In the genomic region with DNA sequence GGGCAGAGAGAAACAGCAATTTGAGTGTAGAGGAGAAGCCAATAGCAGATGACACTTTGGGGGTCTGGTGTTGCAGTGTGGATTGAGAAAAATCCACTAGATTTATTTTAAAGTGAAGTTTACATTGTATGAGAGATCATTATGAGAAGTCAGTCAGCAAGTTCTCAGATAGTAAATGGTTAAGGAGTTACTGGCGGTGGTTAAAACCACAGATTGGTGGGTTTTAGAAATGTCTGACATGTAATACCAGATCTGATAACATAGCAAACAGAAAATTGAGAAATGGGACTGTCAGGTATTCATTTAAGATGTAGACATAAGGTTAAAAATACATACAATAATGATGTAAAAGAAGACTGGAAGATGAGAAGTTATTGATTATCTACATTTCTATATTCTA, we compare ENCODE assay signal across 11 cellular contexts. TPM values are rescaled to one million over a fixed set of nuclear protein-coding genes. Genes with fewer than 3 reads are reported as not detected.
DNase-seq lines count a peak whose midpoint lies in the region; ATAC-seq and TF ChIP-seq lines count a peak whose summit lies in the region.
"Had no signal": no experiment of that assay in that cellular context is flagged by ENCODE, and none has a peak within 500 bp of the region (broad histone marks: within the 10 kb centered on the region; RNA-seq: fewer than 3 reads in every experiment).

No MANE protein-coding gene starts in this region.

- peaks cover 37% of the 10 kb centered on the region for H3K4me1 Mint-ChIP-seq in activated T-helper 17 cell treated with anti-CD3 and anti-CD28 coated beads, Interleukin-2, amount 50 U/mL, for 72 hours

- H3K9me3 ChIP-seq in DND-41 (ENCODE audit: insufficient read depth, low read length, severe bottlenecking): no peaks in the 10 kb centered on the region
- no peaks in the 10 kb centered on the region for H3K9me3 ChIP-seq in transverse colon

- DNase-seq in DND-41 (no peak), transverse colon (no peak), UCSD-AML1 (lab: John Stamatoyannopoulos, UW; ENCODE audit: unreplicated experiment) (no peak), left colon (no peak)
- DNase-seq in stimulated activated CD4-positive, alpha-beta T cell treated with anti-CD3 and anti-CD28 coated beads, Interleukin-4, amount 100 ng/mL, for 24 hours: no peak
- DNase-seq: DMS 273 treated with DMSO at 0.1 percent for 48 hours had no signal

- intact Hi-C loops in transverse colon (cut with DNase I; ENCODE audit: low total_unique reads) (loop anchor here (10.0 kb wide), 1 partner anchor 669 kb away; no protein-coding TSS in a partner anchor), left colon (cut with DNase I, micrococcal nuclease) (no loop called here)

- WGBS in transverse colon (ENCODE audit: low coverage in 1 of 2), 2 donors: 58 to 64% methylated on average over 1 of the region's 1 CpG

- no peak overlapping the region for H3K4me3 ChIP-seq in DND-41 (ENCODE audit: low read depth in 1 of 2, low read length in 2 of 2)
- H3K4me3 ChIP-seq in transverse colon: no peak overlapping the region
- H3K4me3 ChIP-seq: skin epidermis had no signal

- no peak for TF ChIP-seq EP300 in transverse colon (IDR thresholded peaks at IDR 0.05; ENCODE audit: low read depth)

- ATAC-seq in DND-41 (ENCODE audit: insufficient read depth, low read depth) (peak; percentile 80), GM19351 (IDR thresholded peaks at IDR 0.05; ENCODE audit: unreplicated experiment) (peak; percentile 53), HG03139 (IDR thresholded peaks at IDR 0.05; ENCODE audit: unreplicated experiment) (peak; percentile 55), left colon (no peak)
- peak; percentile 58 for ATAC-seq in activated T-helper 17 cell treated with anti-CD3 and anti-CD28 coated beads, Interleukin-2, amount 50 U/mL, for 72 hours (replicated peaks)

- peaks cover 58% of the 10 kb centered on the region for H4K20me1 ChIP-seq in DND-41 (ENCODE audit: insufficient read depth, low read length)

- H3K36me3 ChIP-seq in DND-41 (ENCODE audit: insufficient read depth, low read length): peaks cover 14% of the 10 kb centered on the region; the same call in 1 of the 2 replicates
- no peaks in the 10 kb centered on the region for H3K36me3 ChIP-seq in transverse colon

- peaks cover 15% of the 10 kb centered on the region for H3K36me3 Mint-ChIP-seq in activated T-helper 17 cell treated with anti-CD3 and anti-CD28 coated beads, Interleukin-2, amount 50 U/mL, for 72 hours (ENCODE audit: low read depth)

- no peaks in the 10 kb centered on the region for H3K27me3 ChIP-seq in DND-41 (ENCODE audit: insufficient read depth, low read length, poor library complexity)
- H3K27me3 ChIP-seq in transverse colon: no peaks in the 10 kb centered on the region

- no peak overlapping the region for H3K9ac ChIP-seq in DND-41 (ENCODE audit: low read depth, low read length)

- no peak overlapping the region for H2AFZ ChIP-seq in DND-41 (ENCODE audit: low read depth, low read length)

- no peak for TF ChIP-seq CTCF in DND-41 (IDR thresholded peaks at IDR 0.05; ENCODE audit: borderline replicate concordance, extremely low read depth, low read length, poor library complexity, severe bottlenecking)
- no peak for TF ChIP-seq CTCF in transverse colon (IDR thresholded peaks at IDR 0.05)

- H3K79me2 ChIP-seq in DND-41 (ENCODE audit: insufficient read depth, low read length): peaks cover 87% of the 10 kb centered on the region

- in situ Hi-C loops in transverse colon (cut with MboI; ENCODE audit: low pct_ligation_motif_present in 1 of 4, low pct_unique_long_range_greater_than_20kb in 1 of 4, low sequenced_read_pairs in 3 of 4): no loop called here

- peak overlapping the region; percentile 38 for H3K4me3 Mint-ChIP-seq in activated T-helper 17 cell treated with anti-CD3 and anti-CD28 coated beads, Interleukin-2, amount 50 U/mL, for 72 hours
- H3K4me3 Mint-ChIP-seq: stimulated activated naive CD8-positive, alpha-beta T cell treated with anti-CD3 and anti-CD28 coated beads, Interleukin-15, Interleukin-2, amounts not matched to agents 100 ng/mL and 50 ng/mL, for 24 hours had no signal

- no peak for TF ChIP-seq POLR2A in transverse colon (IDR thresholded peaks at IDR 0.05)

- H3K27me3 Mint-ChIP-seq in activated T-helper 17 cell treated with anti-CD3 and anti-CD28 coated beads, Interleukin-2, amount 50 U/mL, for 72 hours: no peaks in the 10 kb centered on the region
- H3K27me3 Mint-ChIP-seq: stimulated activated naive CD8-positive, alpha-beta T cell treated with anti-CD3 and anti-CD28 coated beads, Interleukin-15, Interleukin-2, amounts not matched to agents 100 ng/mL and 50 ng/mL, for 24 hours had no signal

- H3K9me3 Mint-ChIP-seq in activated T-helper 17 cell treated with anti-CD3 and anti-CD28 coated beads, Interleukin-2, amount 50 U/mL, for 72 hours: no peaks in the 10 kb centered on the region
- H3K9me3 Mint-ChIP-seq: stimulated activated naive CD8-positive, alpha-beta T cell treated with anti-CD3 and anti-CD28 coated beads, Interleukin-15, Interleukin-2, amounts not matched to agents 100 ng/mL and 50 ng/mL, for 24 hours had no signal

- no peak overlapping the region for H3K4me2 ChIP-seq in DND-41 (ENCODE audit: insufficient read depth, low read length)

- H3K27ac ChIP-seq in DND-41 (ENCODE audit: low read length) (no peak overlapping the region), transverse colon (no peak overlapping the region)
- H3K27ac ChIP-seq: skin epidermis had no signal

- peak overlapping the region; percentile 65 for H3K27ac Mint-ChIP-seq in activated T-helper 17 cell treated with anti-CD3 and anti-CD28 coated beads, Interleukin-2, amount 50 U/mL, for 72 hours
- H3K27ac Mint-ChIP-seq: stimulated activated naive CD8-positive, alpha-beta T cell treated with anti-CD3 and anti-CD28 coated beads, Interleukin-15, Interleukin-2, amounts not matched to agents 100 ng/mL and 50 ng/mL, for 24 hours had no signal

- peaks cover 22% of the 10 kb centered on the region for H3K4me1 ChIP-seq in DND-41 (ENCODE audit: insufficient read depth, low read length)
- peaks cover 0 to 24% (median 3%) of the 10 kb centered on the region in 4 donors for H3K4me1 ChIP-seq in transverse colon

RNA-seq across cellular contexts. Expression of a gene that starts 7.2 kb away (rescaled TPM):
- total RNA-seq in activated T-helper 17 cell treated with anti-CD3 and anti-CD28 coated beads, Interleukin-2, amount 50 U/mL, for 72 hours: 1 to 10 TPM; 3.7 to 4.3 TPM
- 10 to 100 TPM in 2 of 4 donors, 1 to 10 TPM in 2; 3.4 to 16.2 (median 8.7) TPM for total RNA-seq in transverse colon
- 1 to 10 TPM; 9.2 to 9.8 TPM for total RNA-seq in left colon

RNA-seq across cellular contexts. Expression of a gene that starts 10.1 kb away (rescaled TPM):
- 1 to 10 TPM; 5.1 to 7.5 TPM for total RNA-seq in activated T-helper 17 cell treated with anti-CD3 and anti-CD28 coated beads, Interleukin-2, amount 50 U/mL, for 72 hours
- 10 to 100 TPM in 1 of 4 donors, 1 to 10 TPM in 3; 1.9 to 17.0 (median 6.0) TPM for total RNA-seq in transverse colon
- total RNA-seq in left colon: 10 to 100 TPM; 12.1 to 13.2 TPM

RNA-seq across cellular contexts. Expression of a gene that starts 44.1 kb away (rescaled TPM):
- 1 to 10 TPM; 3.6 to 4.4 TPM for total RNA-seq in activated T-helper 17 cell treated with anti-CD3 and anti-CD28 coated beads, Interleukin-2, amount 50 U/mL, for 72 hours
- total RNA-seq in transverse colon (1 to 10 TPM in 2 of 4 donors, not detected in 2; 1.1 to 7.1 TPM), left colon (1 to 10 TPM; 1.4 to 3.6 TPM)
